8 cellular contexts compared by ENCODE assay signal in genomic region chr10:62048473-62048872, GRCh38.
DNase-seq lines count a peak whose midpoint lies in the region; ATAC-seq and TF ChIP-seq lines count a peak whose summit lies in the region.

No MANE protein-coding gene starts in this region.

- DNase-seq in G401 (ENCODE audit: low spot score): peak; percentile 17
- no peak for DNase-seq in activated B cell treated with CpG ODN at 0.5 μM for 24 hours
- no peak for DNase-seq in foreskin fibroblast
- no peak for DNase-seq in sigmoid colon
- no peak for DNase-seq in SKM-1 treated with dmso at 0.1 percent for 144 hours (lab: John Stamatoyannopoulos, UW; ENCODE audit: unreplicated experiment)
- DNase-seq in pons (ENCODE audit: low spot score): no peak
- DNase-seq in AG08395 (ENCODE audit: low spot score): no peak
- no peak for DNase-seq in NCI-H69 (lab: John Stamatoyannopoulos, UW)

- H3K36me3 Mint-ChIP-seq in activated B cell treated with CpG ODN at 0.5 μM for 24 hours (ENCODE audit: low read depth): peaks cover 39% of the 10 kb centered on the region

- intact Hi-C loops in activated B cell treated with CpG ODN at 0.5 μM for 24 hours (cut with micrococcal nuclease) (loop anchor here (10.0 kb wide), 3 partner anchors 326 to 766 kb away; partner anchors contain the start of genes EGR2 and ZNF365), sigmoid colon (cut with DNase I) (loop anchor here (5.0 to 10.0 kb wide), 4 partner anchors 34 to 1586 kb away; no protein-coding TSS in a partner anchor)

- no peak for TF ChIP-seq CTCF in activated B cell treated with CpG ODN at 0.5 μM for 24 hours (IDR thresholded peaks at IDR 0.05)
- no peak for TF ChIP-seq CTCF in foreskin fibroblast (IDR thresholded peaks at IDR 0.05; ENCODE audit: low read depth, low read length)
- no peak for TF ChIP-seq CTCF in sigmoid colon (IDR thresholded peaks at IDR 0.05)

- peaks cover 2% of the 10 kb centered on the region for H3K9me3 Mint-ChIP-seq in activated B cell treated with CpG ODN at 0.5 μM for 24 hours

- H3K4me3 Mint-ChIP-seq in activated B cell treated with CpG ODN at 0.5 μM for 24 hours: peak overlapping the region; percentile 85

- H3K4me3 ChIP-seq in foreskin fibroblast (ENCODE audit: low read depth in 1 of 2, low read length in 2 of 2): peak overlapping the region; percentile 75 to 93
- H3K4me3 ChIP-seq in sigmoid colon: peak overlapping the region in 3 of 4 donors; percentile 54 to 65 (median 62)

- CTCF ChIA-PET in activated B cell treated with CpG ODN at 0.5 μM for 24 hours (lab: Charles Lee): interaction anchor here (0.8 to 7.4 kb wide), 5 partner anchors 10 to 192 kb away, joined by 3 to 77 read pairs (median 6); partner anchors contain the start of gene ARID5B

- POLR2A ChIA-PET in activated B cell treated with CpG ODN at 0.5 μM for 24 hours (lab: Charles Lee): interaction anchor here (0.6 to 18.1 kb wide), 15 partner anchors 8 to 480 kb away, joined by 3 to 589 read pairs (median 26); partner anchors contain the start of gene ARID5B

- peaks cover 4 to 21% (median 9%) of the 10 kb centered on the region in 4 donors for H3K36me3 ChIP-seq in sigmoid colon

- peaks cover 100% of the 10 kb centered on the region for H3K4me1 Mint-ChIP-seq in activated B cell treated with CpG ODN at 0.5 μM for 24 hours

- peak overlapping the region; percentile 89 to 95 (median 93) for H3K27ac ChIP-seq in sigmoid colon

- ATAC-seq in activated B cell treated with CpG ODN at 0.5 μM for 24 hours (ENCODE audit: low read depth): no peak

- 44 to 73% methylated on average over 5 of the region's 5 CpGs for WGBS in sigmoid colon, 2 donors

- H3K4me1 ChIP-seq in sigmoid colon: peaks cover 0 to 73% (median 69%) of the 10 kb centered on the region in 4 donors

- no peaks in the 10 kb centered on the region for H3K27me3 ChIP-seq in sigmoid colon

- no peaks in the 10 kb centered on the region for H3K27me3 Mint-ChIP-seq in activated B cell treated with CpG ODN at 0.5 μM for 24 hours

- TF ChIP-seq POLR2A in sigmoid colon (IDR thresholded peaks at IDR 0.05): no peak

- H3K9me3 ChIP-seq in sigmoid colon: no peaks in the 10 kb centered on the region

- H3K27ac Mint-ChIP-seq in activated B cell treated with CpG ODN at 0.5 μM for 24 hours: peak overlapping the region; percentile 93

- in situ Hi-C loops in G401 (cut with HindIII; ENCODE audit: low sequenced_read_pairs): no loop called here

- TF ChIP-seq EP300 in sigmoid colon (IDR thresholded peaks at IDR 0.05): no peak
